1 cellular context compared by ENCODE assay signal in genomic region chr16:64440005-64440404, GRCh38.
TF ChIP-seq lines count a peak whose summit lies in the region.

No MANE protein-coding gene starts in this region.

TF ChIP-seq in IMR-90, 13 proteins besides CTCF, POLR2A, EP300 and RAD21 (continued from another document):
- TF ChIP-seq RCOR1 (IDR thresholded peaks at IDR 0.05; ENCODE audit: insufficient replicate concordance, low read length) = no peak
- TF ChIP-seq, protein P1, sequence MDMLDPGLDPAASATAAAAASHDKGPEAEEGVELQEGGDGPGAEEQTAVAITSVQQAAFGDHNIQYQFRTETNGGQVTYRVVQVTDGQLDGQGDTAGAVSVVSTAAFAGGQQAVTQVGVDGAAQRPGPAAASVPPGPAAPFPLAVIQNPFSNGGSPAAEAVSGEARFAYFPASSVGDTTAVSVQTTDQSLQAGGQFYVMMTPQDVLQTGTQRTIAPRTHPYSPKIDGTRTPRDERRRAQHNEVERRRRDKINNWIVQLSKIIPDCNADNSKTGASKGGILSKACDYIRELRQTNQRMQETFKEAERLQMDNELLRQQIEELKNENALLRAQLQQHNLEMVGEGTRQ (IDR thresholded peaks at IDR 0.05; ENCODE audit: low read depth, low read length) = no peak
- TF ChIP-seq RFX5 (IDR thresholded peaks at IDR 0.05; ENCODE audit: low read depth, low read length) = no peak
- no peak for TF ChIP-seq NFE2L2 (IDR thresholded peaks at IDR 0.05; ENCODE audit: low read depth, low read length)
